8 cellular contexts compared by ENCODE assay signal in the genomic region with DNA sequence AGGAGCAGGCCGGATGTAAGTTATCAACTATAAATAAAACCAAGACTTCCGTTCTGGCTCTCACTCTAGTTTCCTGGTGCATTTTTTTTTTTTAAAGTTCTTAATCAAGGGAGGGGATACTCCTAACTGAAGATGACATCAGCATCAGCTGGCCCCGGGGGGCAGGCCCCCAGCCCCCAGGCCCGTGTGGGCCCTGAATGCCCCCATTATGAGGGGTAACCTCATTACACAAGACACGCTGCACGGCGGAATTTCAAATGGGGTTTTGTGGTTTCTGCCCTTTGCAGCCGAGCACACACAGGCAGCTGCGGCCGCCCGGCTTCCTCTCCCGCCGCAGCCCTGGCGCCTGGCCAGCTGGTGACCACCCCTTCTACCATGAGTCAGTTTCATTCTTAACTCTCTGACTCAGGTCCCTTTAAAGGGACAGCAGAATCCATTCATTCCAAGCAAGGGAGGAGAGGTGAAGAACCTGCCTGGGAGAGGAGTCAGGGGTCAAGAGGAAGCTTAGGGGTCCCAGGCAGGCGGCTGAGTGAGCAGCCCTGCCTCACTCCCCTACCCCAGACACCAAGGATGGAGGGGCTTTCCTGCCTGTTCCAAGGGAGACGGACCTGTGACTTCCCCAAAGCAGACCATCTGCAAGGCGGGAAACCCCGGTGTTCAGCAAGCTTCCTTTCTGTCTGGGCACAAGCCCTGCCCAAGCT.
DNase-seq lines count a peak whose midpoint lies in the region; ATAC-seq and TF ChIP-seq lines count a peak whose summit lies in the region.

No MANE protein-coding gene starts in this region.

- in situ Hi-C loops in astrocyte of the cerebellum (cut with HindIII; ENCODE audit: low sequenced_read_pairs) = no loop called here

- TF ChIP-seq CTCF in DOHH2 (IDR thresholded peaks at IDR 0.05; ENCODE audit: low read depth, low read length, poor library complexity, severe bottlenecking) = no peak
- no peak for TF ChIP-seq CTCF in astrocyte of the cerebellum (IDR thresholded peaks at IDR 0.05; ENCODE audit: low read depth, low read length, missing control alignments)

- H3K9me2 ChIP-seq in DOHH2 (replicated peaks; ENCODE audit: control insufficient read depth, low read length) = no peaks in the 10 kb centered on the region

- H3K36me3 ChIP-seq in DOHH2 (ENCODE audit: control insufficient read depth, low read length) (no peaks in the 10 kb centered on the region), KOPT-K1 (ENCODE audit: insufficient read depth, low read length) (no peaks in the 10 kb centered on the region)

- H3K27ac ChIP-seq in DOHH2 (ENCODE audit: low read depth, low read length) (peak overlapping the region; percentile 76), KOPT-K1 (ENCODE audit: low read depth, low read length, poor library complexity, severe bottlenecking) (peak overlapping the region; percentile 41)

- peaks cover 27% of the 10 kb centered on the region for H3K27me3 ChIP-seq in DOHH2 (ENCODE audit: control insufficient read depth, low read length)

- peak overlapping the region; percentile 76 for H3K4me2 ChIP-seq in DOHH2 (ENCODE audit: low read length)

- H3F3A ChIP-seq in DOHH2 (ENCODE audit: control insufficient read depth, insufficient read depth) = peaks cover 15% of the 10 kb centered on the region

- peaks cover 11% of the 10 kb centered on the region for H4K20me1 ChIP-seq in DOHH2 (ENCODE audit: control insufficient read depth, insufficient read depth, low read depth, low read length)

- H3K4me1 ChIP-seq in DOHH2 (ENCODE audit: control insufficient read depth, low read length) = peaks cover 53% of the 10 kb centered on the region

- peak; percentile 98 for DNase-seq in T1000 (lab: John Stamatoyannopoulos, UW)
- DNase-seq in astrocyte of the cerebellum (ENCODE audit: low read depth) = peak; percentile 96
- peak; percentile 98 for DNase-seq in islet precursor cell
- peak; percentile 65 for DNase-seq in stimulated activated CD4-positive, alpha-beta T cell treated with anti-CD3 and anti-CD28 coated beads, Interleukin-12 subunit alpha, Interleukin-12 subunit beta, amount 100 ng/mL, for 4 hours
- DNase-seq in NCI-H524 (lab: John Stamatoyannopoulos, UW) = no peak

- peak; percentile 60 for ATAC-seq in GM21786 (IDR thresholded peaks at IDR 0.05; ENCODE audit: unreplicated experiment)

- H3K4me3 ChIP-seq in DOHH2 (ENCODE audit: low read length) (peak overlapping the region; percentile 70), astrocyte of the cerebellum (ENCODE audit: low read depth, low read length) (no peak overlapping the region)

- no peaks in the 10 kb centered on the region for H3K79me2 ChIP-seq in DOHH2 (ENCODE audit: control insufficient read depth, low read length)

- H3K9me3 ChIP-seq in DOHH2 (ENCODE audit: control insufficient read depth, insufficient read depth, low read length) (no peaks in the 10 kb centered on the region), KOPT-K1 (ENCODE audit: insufficient read depth, low read length, poor library complexity, severe bottlenecking) (no peaks in the 10 kb centered on the region)

Comparison
In these comparisons a context has a peak if more than half of its experiments do, and no peak if none do; other contexts are left out.
1. DNase-seq: peak in T1000 (single experiment), astrocyte of the cerebellum (single experiment), islet precursor cell (single experiment) and stimulated activated CD4-positive, alpha-beta T cell treated with anti-CD3 and anti-CD28 coated beads, Interleukin-12 subunit alpha, Interleukin-12 subunit beta, amount 100 ng/mL, for 4 hours (single experiment); none in NCI-H524 (0 of 2).